43 cellular contexts compared by ENCODE assay signal in genomic region chr4:24175707-24176106, GRCh38.
"Had no signal": no experiment of that assay in that cellular context is flagged by ENCODE, and none has a peak within 500 bp of the region (broad histone marks: within the 10 kb centered on the region; RNA-seq: fewer than 3 reads in every experiment).

No MANE protein-coding gene starts in this region.

- H3K36me3 ChIP-seq: adrenal gland, brain microvascular endothelial cell, breast epithelium, cardiac muscle cell had no signal

- H3K4me3 Mint-ChIP-seq: activated CD4-positive, alpha-beta memory T cell treated with anti-CD3 and anti-CD28 coated beads, Interleukin-2, amount 10 ng/mL, durations not matched to agents 7 days and 5 days; activated CD4-positive, alpha-beta T cell treated with anti-CD3 and anti-CD28 coated beads for 36 hours; activated CD4-positive, alpha-beta T cell treated with anti-CD3 and anti-CD28 coated beads, Interleukin-2, amount 10 ng/mL, durations not matched to agents 7 days and 5 days; activated CD8-positive, alpha-beta memory T cell treated with anti-CD3 and anti-CD28 coated beads, Interleukin-2, amount 10 ng/mL, durations not matched to agents 7 days and 5 days; activated CD8-positive, alpha-beta T cell treated with anti-CD3 and anti-CD28 coated beads, Interleukin-2, amount 10 ng/mL, durations not matched to agents 7 days and 5 days; activated naive CD4-positive, alpha-beta T cell treated with anti-CD3 and anti-CD28 coated beads for 36 hours; activated naive CD8-positive, alpha-beta T cell treated with anti-CD3 and anti-CD28 coated beads for 36 hours; activated T-cell treated with anti-CD3 and anti-CD28 coated beads, Interleukin-2, amount 50 U/mL, for 4 hours; activated T-cell treated with anti-CD3 and anti-CD28 coated beads, Interleukin-2, amount 50 U/mL, for 72 hours; activated T-helper 1 cell treated with anti-CD3 and anti-CD28 coated beads, Interleukin-12 subunit alpha, Interleukin-12 subunit beta, Interleukin-2, Interleukin-4 antibody, amounts not matched to agents 30 ng/mL and 10 ng/mL and 1 ng/mL, durations not matched to agents 14 hours and 24 hours and 36 hours; activated T-helper 17 cell treated with anti-CD3 and anti-CD28 coated beads, Interleukin-2, amount 50 U/mL, for 72 hours; central memory CD8-positive, alpha-beta T cell; T-helper 1 cell treated with Interleukin-12 subunit alpha and Interleukin-12 subunit beta and Interleukin-4 antibody, amounts not matched to agents 30 μg/mL and 1 μg/mL, for 36 hours; T-helper 2 cell treated with Interferon-gamma antibody and Interleukin-4, amounts not matched to agents 5 μg/mL and 100 μg/mL, for 36 hours had no signal

- H3K27ac ChIP-seq: adrenal gland, body of pancreas, brain microvascular endothelial cell, breast epithelium, cardiac muscle cell, VCaP had no signal

- ATAC-seq: activated CD4-positive, alpha-beta T cell treated with anti-CD3 and anti-CD28 coated beads for 36 hours; activated CD4-positive, CD25-positive, alpha-beta regulatory T cell treated with anti-CD3 and anti-CD28 coated beads, Interleukin-2, amount 50 U/mL, for 24 hours; activated CD8-positive, alpha-beta memory T cell treated with anti-CD3 and anti-CD28 coated beads, Interleukin-2, amount 10 ng/mL, durations not matched to agents 7 days and 5 days; activated CD8-positive, alpha-beta T cell treated with anti-CD3 and anti-CD28 coated beads, Interleukin-2, amount 10 ng/mL, durations not matched to agents 7 days and 5 days; activated naive CD4-positive, alpha-beta T cell treated with anti-CD3 and anti-CD28 coated beads, Interleukin-2, amount 50 U/mL, for 72 hours; activated T-cell treated with anti-CD3 and anti-CD28 coated beads, Interleukin-2, amount 50 U/mL, for 4 hours; activated T-cell treated with anti-CD3 and anti-CD28 coated beads, Interleukin-2, amount 50 U/mL, for 72 hours; activated T-helper 17 cell treated with anti-CD3 and anti-CD28 coated beads, Interleukin-2, amount 50 U/mL, for 72 hours; body of pancreas had no signal

- H3K4me3 ChIP-seq: adrenal gland, body of pancreas, breast epithelium, cardiac muscle cell had no signal

- H3K4me1 Mint-ChIP-seq: activated CD4-positive, alpha-beta memory T cell treated with anti-CD3 and anti-CD28 coated beads, Interleukin-2, amount 10 ng/mL, durations not matched to agents 7 days and 5 days; activated CD4-positive, alpha-beta T cell treated with anti-CD3 and anti-CD28 coated beads for 36 hours; activated CD4-positive, alpha-beta T cell treated with anti-CD3 and anti-CD28 coated beads, Interleukin-2, amount 10 ng/mL, durations not matched to agents 7 days and 5 days; activated CD8-positive, alpha-beta memory T cell treated with anti-CD3 and anti-CD28 coated beads, Interleukin-2, amount 10 ng/mL, durations not matched to agents 7 days and 5 days; activated naive CD8-positive, alpha-beta T cell treated with anti-CD3 and anti-CD28 coated beads for 36 hours; activated T-helper 17 cell treated with anti-CD3 and anti-CD28 coated beads, Interleukin-2, amount 50 U/mL, for 72 hours; central memory CD8-positive, alpha-beta T cell had no signal

- H3K27ac Mint-ChIP-seq: activated CD4-positive, alpha-beta memory T cell treated with anti-CD3 and anti-CD28 coated beads, Interleukin-2, amount 10 ng/mL, durations not matched to agents 7 days and 5 days; activated CD4-positive, alpha-beta T cell treated with anti-CD3 and anti-CD28 coated beads for 36 hours; activated CD4-positive, alpha-beta T cell treated with anti-CD3 and anti-CD28 coated beads, Interleukin-2, amount 10 ng/mL, durations not matched to agents 7 days and 5 days; activated CD8-positive, alpha-beta memory T cell treated with anti-CD3 and anti-CD28 coated beads, Interleukin-2, amount 10 ng/mL, durations not matched to agents 7 days and 5 days; activated CD8-positive, alpha-beta T cell treated with anti-CD3 and anti-CD28 coated beads, Interleukin-2, amount 10 ng/mL, durations not matched to agents 7 days and 5 days; activated naive CD4-positive, alpha-beta T cell treated with anti-CD3 and anti-CD28 coated beads for 36 hours; activated naive CD4-positive, alpha-beta T cell treated with anti-CD3 and anti-CD28 coated beads, Interleukin-2, amount 50 U/mL, for 72 hours; activated naive CD8-positive, alpha-beta T cell treated with anti-CD3 and anti-CD28 coated beads for 36 hours; activated T-cell treated with anti-CD3 and anti-CD28 coated beads, Interleukin-2, amount 50 U/mL, for 72 hours; activated T-helper 1 cell treated with anti-CD3 and anti-CD28 coated beads, Interleukin-12 subunit alpha, Interleukin-12 subunit beta, Interleukin-2, Interleukin-4 antibody, amounts not matched to agents 30 ng/mL and 10 ng/mL and 1 ng/mL, durations not matched to agents 14 hours and 24 hours and 36 hours; activated T-helper 17 cell treated with anti-CD3 and anti-CD28 coated beads, Interleukin-2, amount 50 U/mL, for 72 hours; T-helper 1 cell treated with Interleukin-12 subunit alpha and Interleukin-12 subunit beta and Interleukin-4 antibody, amounts not matched to agents 30 μg/mL and 1 μg/mL, for 36 hours; T-helper 2 cell treated with Interferon-gamma antibody and Interleukin-4, amounts not matched to agents 5 μg/mL and 100 μg/mL, for 36 hours had no signal

- H3K27me3 Mint-ChIP-seq: activated CD4-positive, alpha-beta memory T cell treated with anti-CD3 and anti-CD28 coated beads, Interleukin-2, amount 10 ng/mL, durations not matched to agents 7 days and 5 days; activated CD4-positive, alpha-beta T cell treated with anti-CD3 and anti-CD28 coated beads, Interleukin-2, amount 10 ng/mL, durations not matched to agents 7 days and 5 days; activated CD8-positive, alpha-beta memory T cell treated with anti-CD3 and anti-CD28 coated beads, Interleukin-2, amount 10 ng/mL, durations not matched to agents 7 days and 5 days; activated T-helper 17 cell treated with anti-CD3 and anti-CD28 coated beads, Interleukin-2, amount 50 U/mL, for 72 hours; central memory CD8-positive, alpha-beta T cell had no signal

- DNase-seq: activated CD4-positive, alpha-beta memory T cell treated with anti-CD3 and anti-CD28 coated beads, Interleukin-2, amount 10 ng/mL, durations not matched to agents 7 days and 5 days; activated CD4-positive, alpha-beta T cell treated with anti-CD3 and anti-CD28 coated beads for 1 hour; activated CD4-positive, alpha-beta T cell treated with anti-CD3 and anti-CD28 coated beads for 36 hours; activated CD4-positive, alpha-beta T cell treated with anti-CD3 and anti-CD28 coated beads for 48 hours; activated CD4-positive, alpha-beta T cell treated with anti-CD3 and anti-CD28 coated beads, Interleukin-2, amount 10 ng/mL, durations not matched to agents 7 days and 5 days; activated CD4-positive, alpha-beta T cell treated with anti-CD3 and anti-CD28 coated beads, Interleukin-2, amount 50 U/mL, for 48 hours; activated CD4-positive, CD25-positive, alpha-beta regulatory T cell; activated CD8-positive, alpha-beta memory T cell treated with anti-CD3 and anti-CD28 coated beads for 24 hours; activated CD8-positive, alpha-beta memory T cell treated with anti-CD3 and anti-CD28 coated beads, Interleukin-2, amount 10 ng/mL, durations not matched to agents 7 days and 5 days; activated CD8-positive, alpha-beta memory T cell treated with anti-CD3 and anti-CD28 coated beads, Interleukin-2, amount 50 U/mL, for 48 hours; activated CD8-positive, alpha-beta T cell treated with anti-CD3 and anti-CD28 coated beads, Interleukin-2, amount 10 ng/mL, durations not matched to agents 7 days and 5 days; activated effector memory CD4-positive, alpha-beta T cell treated with anti-CD3 and anti-CD28 coated beads, Interleukin-2, amount 50 U/mL, for 16 hours; activated gamma-delta T cell treated with Interleukin-2 at 50 U/mL for 16 hours; activated naive CD4-positive, alpha-beta T cell; activated naive CD4-positive, alpha-beta T cell treated with anti-CD3 and anti-CD28 coated beads for 36 hours; activated naive CD4-positive, alpha-beta T cell treated with anti-CD3 and anti-CD28 coated beads, Interleukin-2, amount 50 U/mL, for 16 hours; activated naive CD8-positive, alpha-beta T cell treated with anti-CD3 and anti-CD28 coated beads for 36 hours; activated T-cell treated with anti-CD3 and anti-CD28 coated beads, Interleukin-2, amount 50 U/mL, for 1 hour; activated T-cell treated with anti-CD3 and anti-CD28 coated beads, Interleukin-2, amount 50 U/mL, for 4 hours; activated T-cell treated with anti-CD3 and anti-CD28 coated beads, Interleukin-2, amount 50 U/mL, for 72 hours; adrenal gland; amniotic stem cell; aorta; body of pancreas; brain microvascular endothelial cell; caudate nucleus; cerebellar nuclear complex; T-helper 1 cell; T-helper 2 cell; T-helper 9 cell had no signal

- FAIRE-seq: astrocyte, colon, TTC549 had no signal

- H3K9me3 ChIP-seq: adrenal gland, body of pancreas, breast epithelium had no signal

- H3K36me3 Mint-ChIP-seq: activated CD8-positive, alpha-beta memory T cell treated with anti-CD3 and anti-CD28 coated beads, Interleukin-2, amount 10 ng/mL, durations not matched to agents 7 days and 5 days; activated naive CD8-positive, alpha-beta T cell treated with anti-CD3 and anti-CD28 coated beads for 36 hours had no signal

- H3K27me3 ChIP-seq: adrenal gland, body of pancreas, brain microvascular endothelial cell, breast epithelium, cardiac muscle cell had no signal

- H3K4me1 ChIP-seq: adrenal gland, body of pancreas, breast epithelium had no signal

- H3K9me3 Mint-ChIP-seq: activated naive CD4-positive, alpha-beta T cell treated with anti-CD3 and anti-CD28 coated beads for 36 hours; activated naive CD8-positive, alpha-beta T cell treated with anti-CD3 and anti-CD28 coated beads for 36 hours had no signal
